20 cellular contexts compared by ENCODE assay signal in genomic region chr10:86294346-86295265, GRCh38.
DNase-seq lines count a peak whose midpoint lies in the region; ATAC-seq and TF ChIP-seq lines count a peak whose summit lies in the region.
"Had no signal": no experiment of that assay in that cellular context is flagged by ENCODE, and none has a peak within 500 bp of the region (broad histone marks: within the 10 kb centered on the region; RNA-seq: fewer than 3 reads in every experiment).

No MANE protein-coding gene starts in this region.

- H3K27me3 ChIP-seq in spleen (replicated peaks in 1 of 7): peaks cover 0 to 21% (median 0%) of the 10 kb centered on the region in 7 donors
- H3K27me3 ChIP-seq in aorta (ENCODE audit: control insufficient read depth in 1 of 2, insufficient read depth in 2 of 2, low read length in 1 of 2): no peaks in the 10 kb centered on the region
- H3K27me3 ChIP-seq: BE2C had no signal

- intact Hi-C loops in activated T-helper 2 cell treated with anti-CD3 and anti-CD28 coated beads, Interferon-gamma antibody, Interleukin-2, Interleukin-4, amounts not matched to agents 10 μg/mL and 5 μg/mL and 100 μg/mL, durations not matched to agents 14 hours and 24 hours and 36 hours (cut with micrococcal nuclease): no loop called here
- intact Hi-C loops in spleen (cut with DNase I; ENCODE audit: low total_unique reads): no loop called here
- intact Hi-C loops in aorta (cut with DNase I): no loop called here

- WGBS in spleen, 5 donors: 75 to 81% (median 81%) methylated on average over 16 of the region's 16 CpGs
- 85 to 86% methylated on average over 16 of the region's 16 CpGs for WGBS in aorta, 2 donors

- no peak overlapping the region for H3K4me3 Mint-ChIP-seq in activated T-helper 2 cell treated with anti-CD3 and anti-CD28 coated beads, Interferon-gamma antibody, Interleukin-2, Interleukin-4, amounts not matched to agents 10 μg/mL and 5 μg/mL and 100 μg/mL, durations not matched to agents 14 hours and 24 hours and 36 hours (ENCODE audit: low read depth)
- H3K4me3 Mint-ChIP-seq: CD4-positive, alpha-beta T cell had no signal

- H3K27me3 Mint-ChIP-seq in activated T-helper 2 cell treated with anti-CD3 and anti-CD28 coated beads, Interferon-gamma antibody, Interleukin-2, Interleukin-4, amounts not matched to agents 10 μg/mL and 5 μg/mL and 100 μg/mL, durations not matched to agents 14 hours and 24 hours and 36 hours (ENCODE audit: low read depth): no peaks in the 10 kb centered on the region
- H3K27me3 Mint-ChIP-seq: CD4-positive, alpha-beta T cell had no signal

- H3K4me1 ChIP-seq in spleen (no peaks in the 10 kb centered on the region), aorta (ENCODE audit: control insufficient read depth in 1 of 2, insufficient read depth in 2 of 2, low read length in 2 of 2) (no peaks in the 10 kb centered on the region)

- TF ChIP-seq CTCF in spleen (IDR thresholded peaks at IDR 0.05 in 8 of 11, conservative IDR thresholded peaks at IDR 0.05 in 3 of 11) (no peak), GM20000 (IDR thresholded peaks at IDR 0.05; ENCODE audit: extremely low read depth, missing control alignments) (no peak)

- H3K36me3 ChIP-seq in spleen (no peaks in the 10 kb centered on the region), aorta (ENCODE audit: control insufficient read depth in 1 of 2, insufficient read depth in 2 of 2, low read length in 1 of 2) (no peaks in the 10 kb centered on the region)
- H3K36me3 ChIP-seq: BE2C, MG63 had no signal

- peak; percentile 0 for DNase-seq in activated CD4-positive, alpha-beta T cell treated with anti-CD3 and anti-CD28 coated beads for 1 hour
- DNase-seq in activated CD4-positive, alpha-beta T cell treated with anti-CD3 and anti-CD28 coated beads, Interleukin-2, amount 50 U/mL, for 1 hour: no peak
- peak; percentile 1 for DNase-seq in activated T-helper 2 cell treated with anti-CD3 and anti-CD28 coated beads, Interferon-gamma antibody, Interleukin-2, Interleukin-4, amounts not matched to agents 10 μg/mL and 5 μg/mL and 100 μg/mL, durations not matched to agents 14 hours and 24 hours and 36 hours (ENCODE audit: low spot score)
- DNase-seq in left lobe of liver (ENCODE audit: low spot score) (peak; percentile 24), spleen (peak; percentile 49), aorta (no peak), GM20000 (ENCODE audit: low spot score) (no peak)
- DNase-seq: 8988T; BE2C; CD4-positive, alpha-beta T cell; DMS53; HCEC 1CT; IMR-90; Karpas-422; MG63; NCI-H1092 treated with DMSO at 0.1 percent for 48 hours; NCI-H1694; NCI-H345; NCI-H526 had no signal

- H3K4me3 ChIP-seq in spleen (no peak overlapping the region), aorta (ENCODE audit: low read length in 2 of 2) (no peak overlapping the region)
- H3K4me3 ChIP-seq: MG63 had no signal

- no peak for TF ChIP-seq POLR2A in spleen (IDR thresholded peaks at IDR 0.05)

- H3K9me3 Mint-ChIP-seq in activated T-helper 2 cell treated with anti-CD3 and anti-CD28 coated beads, Interferon-gamma antibody, Interleukin-2, Interleukin-4, amounts not matched to agents 10 μg/mL and 5 μg/mL and 100 μg/mL, durations not matched to agents 14 hours and 24 hours and 36 hours: no peaks in the 10 kb centered on the region
- H3K9me3 Mint-ChIP-seq: CD4-positive, alpha-beta T cell had no signal

- H3K27ac ChIP-seq in spleen: no peak overlapping the region
- H3K27ac ChIP-seq in aorta (ENCODE audit: low read depth in 1 of 2, low read length in 2 of 2): no peak overlapping the region

- ATAC-seq in left lobe of liver (no peak), HG03342 (IDR thresholded peaks at IDR 0.05; ENCODE audit: unreplicated experiment) (no peak), aorta (ENCODE audit: low FRiP score) (no peak)

- H3K9me3 ChIP-seq in spleen (no peaks in the 10 kb centered on the region), aorta (ENCODE audit: control insufficient read depth, low read length) (no peaks in the 10 kb centered on the region)
- H3K9me3 ChIP-seq: BE2C, MG63 had no signal

- H3K4me1 Mint-ChIP-seq in activated T-helper 2 cell treated with anti-CD3 and anti-CD28 coated beads, Interferon-gamma antibody, Interleukin-2, Interleukin-4, amounts not matched to agents 10 μg/mL and 5 μg/mL and 100 μg/mL, durations not matched to agents 14 hours and 24 hours and 36 hours (ENCODE audit: low read depth): no peaks in the 10 kb centered on the region

- H3K36me3 Mint-ChIP-seq in activated T-helper 2 cell treated with anti-CD3 and anti-CD28 coated beads, Interferon-gamma antibody, Interleukin-2, Interleukin-4, amounts not matched to agents 10 μg/mL and 5 μg/mL and 100 μg/mL, durations not matched to agents 14 hours and 24 hours and 36 hours (ENCODE audit: low read depth): no peaks in the 10 kb centered on the region

- H3K27ac Mint-ChIP-seq in activated T-helper 2 cell treated with anti-CD3 and anti-CD28 coated beads, Interferon-gamma antibody, Interleukin-2, Interleukin-4, amounts not matched to agents 10 μg/mL and 5 μg/mL and 100 μg/mL, durations not matched to agents 14 hours and 24 hours and 36 hours: no peak overlapping the region
- H3K27ac Mint-ChIP-seq: CD4-positive, alpha-beta T cell had no signal

Comparison
In these comparisons a context has a peak if more than half of its experiments do, and no peak if none do; other contexts are left out.
1. DNase-seq: peak in activated CD4-positive, alpha-beta T cell treated with anti-CD3 and anti-CD28 coated beads for 1 hour (single experiment), activated T-helper 2 cell treated with anti-CD3 and anti-CD28 coated beads, Interferon-gamma antibody, Interleukin-2, Interleukin-4, amounts not matched to agents 10 μg/mL and 5 μg/mL and 100 μg/mL, durations not matched to agents 14 hours and 24 hours and 36 hours (single experiment), left lobe of liver (single experiment) and spleen (single experiment); none in activated CD4-positive, alpha-beta T cell treated with anti-CD3 and anti-CD28 coated beads, Interleukin-2, amount 50 U/mL, for 1 hour (single experiment), aorta (0 of 2) and GM20000 (single experiment).